19 cellular contexts compared by ENCODE assay signal in genomic region chr17:5676012-5676411, GRCh38.
"Had no signal": no experiment of that assay in that cellular context is flagged by ENCODE, and none has a peak within 500 bp of the region (broad histone marks: within the 10 kb centered on the region; RNA-seq: fewer than 3 reads in every experiment).

No MANE protein-coding gene starts in this region.

- DNase-seq: activated CD4-positive, alpha-beta T cell treated with anti-CD3 and anti-CD28 coated beads for 1 hour; activated gamma-delta T cell treated with Interleukin-2 at 50 U/mL for 16 hours; activated T-cell treated with anti-CD3 and anti-CD28 coated beads for 4 hours; caudate nucleus; heart right ventricle; left ventricle myocardium superior; mesendoderm; naive thymus-derived CD4-positive, alpha-beta T cell; ovary; right lobe of liver; small intestine; stimulated activated CD4-positive, alpha-beta T cell treated with anti-CD3 and anti-CD28 coated beads, Interleukin-15, amount 100 ng/mL, for 24 hours; stimulated activated CD4-positive, alpha-beta T cell treated with anti-CD3 and anti-CD28 coated beads, Interleukin-4, amount 100 ng/mL, for 1 hour; T-helper 17 cell; upper lobe of left lung had no signal

- H3K4me1 ChIP-seq: heart right ventricle, right lobe of liver, upper lobe of left lung had no signal

- ATAC-seq: activated naive CD4-positive, alpha-beta T cell treated with anti-CD3 and anti-CD28 coated beads, Interleukin-2, amount 50 U/mL, for 72 hours; heart right ventricle; left ventricle myocardium superior; naive thymus-derived CD4-positive, alpha-beta T cell; right lobe of liver; T-helper 17 cell had no signal

- H3K36me3 ChIP-seq: heart right ventricle, ovary, right lobe of liver, thoracic aorta, upper lobe of left lung had no signal

- H3K4me3 Mint-ChIP-seq: activated T-helper 1 cell treated with anti-CD3 and anti-CD28 coated beads, Interleukin-12 subunit alpha, Interleukin-12 subunit beta, Interleukin-2, Interleukin-4 antibody, amounts not matched to agents 30 ng/mL and 10 ng/mL and 1 ng/mL, durations not matched to agents 14 hours and 24 hours and 36 hours; naive thymus-derived CD4-positive, alpha-beta T cell; T-helper 17 cell had no signal

- H3K9me3 Mint-ChIP-seq: activated T-helper 1 cell treated with anti-CD3 and anti-CD28 coated beads, Interleukin-12 subunit alpha, Interleukin-12 subunit beta, Interleukin-2, Interleukin-4 antibody, amounts not matched to agents 30 ng/mL and 10 ng/mL and 1 ng/mL, durations not matched to agents 14 hours and 24 hours and 36 hours had no signal

- H3K27me3 ChIP-seq: ovary, right lobe of liver, upper lobe of left lung had no signal

- H3K4me1 Mint-ChIP-seq: T-helper 17 cell had no signal

- H3K9me3 ChIP-seq: ovary, right lobe of liver, thoracic aorta, upper lobe of left lung had no signal

- H3K4me3 ChIP-seq: heart right ventricle, ovary, right lobe of liver, thoracic aorta, upper lobe of left lung had no signal

- H3K27ac Mint-ChIP-seq: activated naive CD4-positive, alpha-beta T cell treated with anti-CD3 and anti-CD28 coated beads, Interleukin-2, amount 50 U/mL, for 72 hours; activated T-helper 1 cell treated with anti-CD3 and anti-CD28 coated beads, Interleukin-12 subunit alpha, Interleukin-12 subunit beta, Interleukin-2, Interleukin-4 antibody, amounts not matched to agents 30 ng/mL and 10 ng/mL and 1 ng/mL, durations not matched to agents 14 hours and 24 hours and 36 hours; naive thymus-derived CD4-positive, alpha-beta T cell; T-helper 17 cell had no signal

- H3K27ac ChIP-seq: heart right ventricle, ovary, right lobe of liver, thoracic aorta, upper lobe of left lung, VCaP had no signal
